ENCODE assay signal across 8 cellular contexts in the genomic region with DNA sequence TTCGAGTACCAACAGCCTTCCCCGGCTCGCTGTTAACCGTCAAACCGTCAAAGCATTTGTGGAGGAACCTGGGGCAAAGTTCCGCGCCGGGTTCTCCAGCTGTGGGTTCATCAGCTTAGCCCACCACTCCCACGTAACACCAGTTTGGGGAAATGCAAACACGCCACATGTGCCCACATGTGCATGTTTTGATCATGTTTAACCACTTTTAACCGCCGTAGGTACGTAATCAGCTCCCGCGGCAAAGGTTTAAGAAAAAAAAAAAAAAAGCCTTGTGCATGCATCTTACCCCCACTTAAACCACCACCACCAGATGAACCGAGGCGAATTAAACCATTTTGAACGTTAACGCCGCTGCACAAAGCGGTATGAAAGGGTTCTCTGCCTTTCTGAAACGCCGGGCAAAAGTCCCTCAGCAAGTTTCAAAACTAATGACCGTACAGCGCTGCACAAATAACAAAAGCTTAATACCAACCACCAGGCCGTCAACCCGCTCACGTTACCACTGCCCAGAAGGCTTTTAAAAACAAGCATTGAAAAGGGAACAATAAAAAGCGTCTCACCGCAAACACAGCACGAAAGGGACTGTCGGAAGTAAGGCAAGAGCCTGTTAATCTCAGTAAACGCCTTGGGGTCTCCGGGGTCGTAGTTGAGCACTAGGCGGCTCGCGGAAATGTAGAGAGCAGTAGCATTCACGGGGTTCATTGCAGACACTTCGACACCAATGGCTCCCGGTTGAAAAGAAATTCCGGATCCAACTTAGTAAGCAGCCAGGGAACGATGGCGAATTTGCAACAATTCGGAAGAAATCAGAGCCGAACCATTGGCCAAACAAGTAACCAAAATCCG. TPM values are rescaled to one million over a fixed set of nuclear protein-coding genes. Genes with fewer than 3 reads are reported as not detected.
DNase-seq lines count a peak whose midpoint lies in the region; ATAC-seq, FAIRE-seq and TF ChIP-seq lines count a peak whose summit lies in the region.

No MANE protein-coding gene starts in this region.

- H3K27me3 Mint-ChIP-seq in activated T-helper 1 cell treated with anti-CD3 and anti-CD28 coated beads, Interleukin-12 subunit alpha, Interleukin-12 subunit beta, Interleukin-2, Interleukin-4 antibody, amounts not matched to agents 30 ng/mL and 10 ng/mL and 1 ng/mL, durations not matched to agents 14 hours and 24 hours and 36 hours (ENCODE audit: insufficient read depth): no peaks in the 10 kb centered on the region
- peaks cover 5% of the 10 kb centered on the region for H3K27me3 Mint-ChIP-seq in type B pancreatic cell

- WGBS in ovary, 3 donors: 0% methylated on average over 47 of the region's 47 CpGs

- intact Hi-C loops in activated T-helper 1 cell treated with anti-CD3 and anti-CD28 coated beads, Interleukin-12 subunit alpha, Interleukin-12 subunit beta, Interleukin-2, Interleukin-4 antibody, amounts not matched to agents 30 ng/mL and 10 ng/mL and 1 ng/mL, durations not matched to agents 14 hours and 24 hours and 36 hours (cut with micrococcal nuclease): loop anchor here (1.0 to 10.0 kb wide), 7 partner anchors 12 to 1993 kb away; a partner anchor contains a TSS
- intact Hi-C loops in ovary (cut with DNase I): loop anchor here in 1 of 4 donors (5.0 kb wide), 1 partner anchor 53 kb away; no protein-coding TSS in a partner anchor

- TF ChIP-seq POLR2A in GM12892 (IDR thresholded peaks at IDR 0.05; ENCODE audit: low read depth, low read length) (no peak), ovary (IDR thresholded peaks at IDR 0.05) (no peak)

- H3K36me3 ChIP-seq in OCI-LY1 (ENCODE audit: insufficient read depth, low read length) (peaks cover 42% of the 10 kb centered on the region), ovary (no peaks in the 10 kb centered on the region)

- H3K9me3 ChIP-seq in OCI-LY1 (ENCODE audit: low read length) (peaks cover 4% of the 10 kb centered on the region; the same call in 1 of the 2 replicates), ovary (no peaks in the 10 kb centered on the region)

- peaks cover 59% of the 10 kb centered on the region for H3K79me2 ChIP-seq in OCI-LY1 (ENCODE audit: insufficient read depth, low read length)

- no peak for DNase-seq in GM12892 (ENCODE audit: insufficient read length)
- peak; percentile 51 for DNase-seq in activated T-helper 1 cell treated with anti-CD3 and anti-CD28 coated beads, Interleukin-12 subunit alpha, Interleukin-12 subunit beta, Interleukin-2, Interleukin-4 antibody, amounts not matched to agents 30 ng/mL and 10 ng/mL and 1 ng/mL, durations not matched to agents 14 hours and 24 hours and 36 hours (ENCODE audit: low spot score)
- DNase-seq in foreskin fibroblast: peak; percentile 5 to 28
- DNase-seq in ovary: peak; percentile 11 to 46 (median 28)
- DNase-seq in type B pancreatic cell (ENCODE audit: extremely low spot score, unreplicated experiment): no peak
- DNase-seq in frontal cortex (ENCODE audit: low spot score in 2 of 2): no peak

- peaks cover 32% of the 10 kb centered on the region for H3K36me3 Mint-ChIP-seq in activated T-helper 1 cell treated with anti-CD3 and anti-CD28 coated beads, Interleukin-12 subunit alpha, Interleukin-12 subunit beta, Interleukin-2, Interleukin-4 antibody, amounts not matched to agents 30 ng/mL and 10 ng/mL and 1 ng/mL, durations not matched to agents 14 hours and 24 hours and 36 hours (ENCODE audit: low read depth)
- H3K36me3 Mint-ChIP-seq in type B pancreatic cell: peaks cover 11% of the 10 kb centered on the region

- peak; percentile 50 for FAIRE-seq in GM12892 (lab: Jason Lieb, UNC)
- no peak for FAIRE-seq in frontal cortex (lab: Jason Lieb, UNC)

- H3K4me3 Mint-ChIP-seq in activated T-helper 1 cell treated with anti-CD3 and anti-CD28 coated beads, Interleukin-12 subunit alpha, Interleukin-12 subunit beta, Interleukin-2, Interleukin-4 antibody, amounts not matched to agents 30 ng/mL and 10 ng/mL and 1 ng/mL, durations not matched to agents 14 hours and 24 hours and 36 hours: peak overlapping the region; percentile 97
- H3K4me3 Mint-ChIP-seq in type B pancreatic cell: peak overlapping the region; percentile 95

- no peak for TF ChIP-seq EP300 in ovary (IDR thresholded peaks at IDR 0.05)

- no peaks in the 10 kb centered on the region for H3K27me3 ChIP-seq in OCI-LY1 (ENCODE audit: insufficient read depth, low read length)
- H3K27me3 ChIP-seq in ovary: no peaks in the 10 kb centered on the region

- no peaks in the 10 kb centered on the region for H3F3A ChIP-seq in OCI-LY1 (ENCODE audit: insufficient read depth, low read length)

- peak overlapping the region; percentile 90 for H3K4me2 ChIP-seq in OCI-LY1 (ENCODE audit: low read length)

- H3K4me1 Mint-ChIP-seq in activated T-helper 1 cell treated with anti-CD3 and anti-CD28 coated beads, Interleukin-12 subunit alpha, Interleukin-12 subunit beta, Interleukin-2, Interleukin-4 antibody, amounts not matched to agents 30 ng/mL and 10 ng/mL and 1 ng/mL, durations not matched to agents 14 hours and 24 hours and 36 hours (ENCODE audit: low read depth): peaks cover 64% of the 10 kb centered on the region
- peaks cover 30% of the 10 kb centered on the region for H3K4me1 Mint-ChIP-seq in type B pancreatic cell (ENCODE audit: unreplicated experiment)

- H3K4me1 ChIP-seq in OCI-LY1 (ENCODE audit: insufficient read depth, low read length, severe bottlenecking) (peaks cover 49% of the 10 kb centered on the region), ovary (ENCODE audit: insufficient read depth) (peaks cover 14% of the 10 kb centered on the region)

- peak overlapping the region; percentile 96 for H3K27ac Mint-ChIP-seq in activated T-helper 1 cell treated with anti-CD3 and anti-CD28 coated beads, Interleukin-12 subunit alpha, Interleukin-12 subunit beta, Interleukin-2, Interleukin-4 antibody, amounts not matched to agents 30 ng/mL and 10 ng/mL and 1 ng/mL, durations not matched to agents 14 hours and 24 hours and 36 hours
- peak overlapping the region; percentile 92 for H3K27ac Mint-ChIP-seq in type B pancreatic cell

- TF ChIP-seq CTCF in OCI-LY1 (IDR thresholded peaks at IDR 0.05; ENCODE audit: low read length): peak; percentile 14; the same call in 1 of the 2 replicates
- no peak for TF ChIP-seq CTCF in foreskin fibroblast (IDR thresholded peaks at IDR 0.05; ENCODE audit: low read depth, low read length)
- no peak for TF ChIP-seq CTCF in ovary (IDR thresholded peaks at IDR 0.05)
- TF ChIP-seq CTCF in type B pancreatic cell (conservative IDR thresholded peaks at IDR 0.05): peak; percentile 29

- H3K27ac ChIP-seq in OCI-LY1 (ENCODE audit: low read depth, low read length, poor library complexity, severe bottlenecking): peak overlapping the region; percentile 85
- H3K27ac ChIP-seq in ovary: peak overlapping the region; percentile 99 to 100

- H2AFZ ChIP-seq in OCI-LY1 (ENCODE audit: low read length): no peak overlapping the region

- H3K4me3 ChIP-seq in OCI-LY1 (ENCODE audit: low read depth, low read length, poor library complexity, severe bottlenecking) (peak overlapping the region; percentile 84), foreskin fibroblast (ENCODE audit: low read depth in 1 of 2, low read length in 2 of 2) (peak overlapping the region; percentile 73 to 84), ovary (peak overlapping the region; percentile 92)

- no peaks in the 10 kb centered on the region for H3K9me3 Mint-ChIP-seq in activated T-helper 1 cell treated with anti-CD3 and anti-CD28 coated beads, Interleukin-12 subunit alpha, Interleukin-12 subunit beta, Interleukin-2, Interleukin-4 antibody, amounts not matched to agents 30 ng/mL and 10 ng/mL and 1 ng/mL, durations not matched to agents 14 hours and 24 hours and 36 hours
- peaks cover 5% of the 10 kb centered on the region for H3K9me3 Mint-ChIP-seq in type B pancreatic cell

- H3K9me2 ChIP-seq in OCI-LY1 (ENCODE audit: low read depth, low read length): no peaks in the 10 kb centered on the region

- H4K20me1 ChIP-seq in OCI-LY1 (ENCODE audit: insufficient read depth, low read length): 0 out of 2 replicates have a peak, but pooled peaks cover 4% of the 10 kb centered on the region

- H3K9ac ChIP-seq in OCI-LY1 (ENCODE audit: low read length): peak overlapping the region; percentile 85

- ATAC-seq in GM21825 (IDR thresholded peaks at IDR 0.05; ENCODE audit: unreplicated experiment): no peak

RNA-seq across cellular contexts. Expression of a gene that starts 1.5 kb away (rescaled TPM):
- 8.9 TPM for polyA plus RNA-seq in GM12892 (2012; ENCODE audit: missing spikeins)
- total RNA-seq in activated T-helper 1 cell treated with anti-CD3 and anti-CD28 coated beads, Interleukin-12 subunit alpha, Interleukin-12 subunit beta, Interleukin-2, Interleukin-4 antibody, amounts not matched to agents 30 ng/mL and 10 ng/mL and 1 ng/mL, durations not matched to agents 14 hours and 24 hours and 36 hours: 36.6 and 40.2 TPM in 2 replicates
- total RNA-seq in ovary: 10 to 100 TPM; 20.1 to 47.9 (median 39.4) TPM
- 10 to 100 TPM; 14.3 to 39.6 TPM for polyA plus RNA-seq in ovary
- 33.7 and 38.4 TPM in 2 replicates for total RNA-seq in type B pancreatic cell (ENCODE audit: low replicate concordance)
- total RNA-seq in frontal cortex: 23.6 TPM

RNA-seq across cellular contexts. Expression of a gene that starts 55.5 kb away (rescaled TPM):
- polyA plus RNA-seq in GM12892 (2012; ENCODE audit: missing spikeins): 57.4 TPM
- 41.4 and 41.7 TPM in 2 replicates for total RNA-seq in activated T-helper 1 cell treated with anti-CD3 and anti-CD28 coated beads, Interleukin-12 subunit alpha, Interleukin-12 subunit beta, Interleukin-2, Interleukin-4 antibody, amounts not matched to agents 30 ng/mL and 10 ng/mL and 1 ng/mL, durations not matched to agents 14 hours and 24 hours and 36 hours
- total RNA-seq in ovary: 10 to 100 TPM in 6 of 7 donors, 1 to 10 TPM in 1; 8.2 to 26.5 (median 22.1) TPM
- polyA plus RNA-seq in ovary: 100 to 1,000 TPM in 1 of 2 donors, 10 to 100 TPM in 1; 14.0 to 107 TPM
- 27.2 and 41.0 TPM in 2 replicates for total RNA-seq in type B pancreatic cell (ENCODE audit: low replicate concordance)
- 41.2 TPM for total RNA-seq in frontal cortex

Comparison
In these comparisons a context has a peak if more than half of its experiments do, and no peak if none do; other contexts are left out.
1. DNase-seq: peak in activated T-helper 1 cell treated with anti-CD3 and anti-CD28 coated beads, Interleukin-12 subunit alpha, Interleukin-12 subunit beta, Interleukin-2, Interleukin-4 antibody, amounts not matched to agents 30 ng/mL and 10 ng/mL and 1 ng/mL, durations not matched to agents 14 hours and 24 hours and 36 hours (single experiment), foreskin fibroblast (2 of 2) and ovary (5 of 5); none in GM12892 (single experiment), type B pancreatic cell (single experiment) and frontal cortex (0 of 2).
2. CTCF ChIP-seq: peak in OCI-LY1 (single experiment) and type B pancreatic cell (single experiment); none in foreskin fibroblast (single experiment) and ovary (0 of 3).
3. Peak in every context shown above with its lines, with median percentiles within 50 percentile points of each other: H3K4me3 ChIP-seq.